ENCODE assay signal across 1 cellular context in genomic region chr16:83701494-83701893, GRCh38.
TF ChIP-seq lines count a peak whose summit lies in the region.

No MANE protein-coding gene starts in this region.

TF ChIP-seq in HepG2, 621 proteins besides CTCF, POLR2A, EP300 and RAD21 (continued from another document and continues in another):
- no peak for TF ChIP-seq ZNF121 (CRISPR knock-in tag; IDR thresholded peaks at IDR 0.05)
- TF ChIP-seq, protein P1, sequence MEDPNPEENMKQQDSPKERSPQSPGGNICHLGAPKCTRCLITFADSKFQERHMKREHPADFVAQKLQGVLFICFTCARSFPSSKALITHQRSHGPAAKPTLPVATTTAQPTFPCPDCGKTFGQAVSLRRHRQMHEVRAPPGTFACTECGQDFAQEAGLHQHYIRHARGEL (CRISPR knock-in tag; IDR thresholded peaks at IDR 0.05), result no peak
- no peak for TF ChIP-seq JUND (CRISPR knock-in tag; IDR thresholded peaks at IDR 0.05)
- TF ChIP-seq TBP (CRISPR knock-in tag; IDR thresholded peaks at IDR 0.05), result no peak
- no peak for TF ChIP-seq ETV5 (CRISPR knock-in tag; IDR thresholded peaks at IDR 0.05; ENCODE audit: borderline replicate concordance)
- TF ChIP-seq ATF6 (CRISPR knock-in tag; conservative IDR thresholded peaks at IDR 0.05), result no peak
- no peak for TF ChIP-seq ZNF746 (CRISPR knock-in tag; IDR thresholded peaks at IDR 0.05)
- no peak for TF ChIP-seq AGO1 (IDR thresholded peaks at IDR 0.05; ENCODE audit: low read depth, low read length, poor library complexity, severe bottlenecking)
- TF ChIP-seq ZNF792 (CRISPR knock-in tag; IDR thresholded peaks at IDR 0.05), result 0 out of 2 replicates have a peak, but pooled peaks have one; percentile 62
- no peak for TF ChIP-seq ZNF280D (CRISPR knock-in tag; IDR thresholded peaks at IDR 0.05)
- no peak for TF ChIP-seq STAT5B (CRISPR knock-in tag; IDR thresholded peaks at IDR 0.05)
- no peak for TF ChIP-seq ZNF17 (CRISPR knock-in tag; IDR thresholded peaks at IDR 0.05)
- no peak for TF ChIP-seq ZC3H13 (CRISPR knock-in tag; IDR thresholded peaks at IDR 0.05)
- no peak for TF ChIP-seq ZNF326 (CRISPR knock-in tag; IDR thresholded peaks at IDR 0.05; ENCODE audit: borderline replicate concordance)
- peak; percentile 48; the same call in 1 of the 2 replicates for TF ChIP-seq ZNF83 (CRISPR knock-in tag; IDR thresholded peaks at IDR 0.05; ENCODE audit: borderline replicate concordance)
- no peak for TF ChIP-seq SETDB1 (CRISPR knock-in tag; IDR thresholded peaks at IDR 0.05; ENCODE audit: borderline replicate concordance)
- TF ChIP-seq RAD51 (IDR thresholded peaks at IDR 0.05; ENCODE audit: borderline replicate concordance), result no peak
- 0 out of 2 replicates have a peak, but pooled peaks have one; percentile 31 for TF ChIP-seq ARID2 (CRISPR knock-in tag; IDR thresholded peaks at IDR 0.05; ENCODE audit: borderline replicate concordance)
- TF ChIP-seq ZNF329 (CRISPR knock-in tag; IDR thresholded peaks at IDR 0.05; ENCODE audit: low read depth), result no peak
- TF ChIP-seq KDM2A (CRISPR knock-in tag; IDR thresholded peaks at IDR 0.05; ENCODE audit: borderline replicate concordance, low read depth), result no peak
- TF ChIP-seq HCFC1 (IDR thresholded peaks at IDR 0.05; ENCODE audit: low read depth, low read length), result no peak
- no peak for TF ChIP-seq ZNF543 (CRISPR knock-in tag; IDR thresholded peaks at IDR 0.05)
- TF ChIP-seq, protein P2, sequence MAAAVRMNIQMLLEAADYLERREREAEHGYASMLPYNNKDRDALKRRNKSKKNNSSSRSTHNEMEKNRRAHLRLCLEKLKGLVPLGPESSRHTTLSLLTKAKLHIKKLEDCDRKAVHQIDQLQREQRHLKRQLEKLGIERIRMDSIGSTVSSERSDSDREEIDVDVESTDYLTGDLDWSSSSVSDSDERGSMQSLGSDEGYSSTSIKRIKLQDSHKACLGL (CRISPR knock-in tag; IDR thresholded peaks at IDR 0.05), result no peak
- TF ChIP-seq ZNF772 (CRISPR knock-in tag; IDR thresholded peaks at IDR 0.05), result peak; percentile 64; the same call in 1 of the 2 replicates
- no peak for TF ChIP-seq HNRNPK (IDR thresholded peaks at IDR 0.05; ENCODE audit: low read depth, low read length, poor library complexity, severe bottlenecking)
- peak; percentile 72; the same call in 1 of the 2 replicates for TF ChIP-seq BORCS8-MEF2B (CRISPR knock-in tag; IDR thresholded peaks at IDR 0.05)
- TF ChIP-seq ZFP36L2 (CRISPR knock-in tag; IDR thresholded peaks at IDR 0.05), result no peak
- no peak for TF ChIP-seq SP140L (CRISPR knock-in tag; IDR thresholded peaks at IDR 0.05; ENCODE audit: borderline replicate concordance)
- no peak for TF ChIP-seq RELA (CRISPR knock-in tag; IDR thresholded peaks at IDR 0.05)
- no peak for TF ChIP-seq ZNF639 (CRISPR knock-in tag; conservative IDR thresholded peaks at IDR 0.05)
- no peak for TF ChIP-seq AKAP8 (CRISPR knock-in tag; IDR thresholded peaks at IDR 0.05)
- no peak for TF ChIP-seq ZNF333 (CRISPR knock-in tag; IDR thresholded peaks at IDR 0.05; ENCODE audit: borderline replicate concordance)
- TF ChIP-seq ZNF562 (CRISPR knock-in tag; IDR thresholded peaks at IDR 0.05; ENCODE audit: borderline replicate concordance), result no peak
- TF ChIP-seq ZSCAN31 (CRISPR knock-in tag; IDR thresholded peaks at IDR 0.05; ENCODE audit: low read depth), result no peak
- TF ChIP-seq TBX2 (CRISPR knock-in tag; IDR thresholded peaks at IDR 0.05; ENCODE audit: borderline replicate concordance), result 0 out of 2 replicates have a peak, but pooled peaks have one; percentile 17
- TF ChIP-seq CBX5 (CRISPR knock-in tag; IDR thresholded peaks at IDR 0.05; ENCODE audit: borderline replicate concordance), result no peak
- no peak for TF ChIP-seq SNAPC4 (CRISPR knock-in tag; IDR thresholded peaks at IDR 0.05)
- no peak for TF ChIP-seq TP53 (CRISPR knock-in tag; conservative IDR thresholded peaks at IDR 0.05)
- no peak for TF ChIP-seq CREBL2 (CRISPR knock-in tag; IDR thresholded peaks at IDR 0.05; ENCODE audit: borderline replicate concordance)
- TF ChIP-seq, protein P3, sequence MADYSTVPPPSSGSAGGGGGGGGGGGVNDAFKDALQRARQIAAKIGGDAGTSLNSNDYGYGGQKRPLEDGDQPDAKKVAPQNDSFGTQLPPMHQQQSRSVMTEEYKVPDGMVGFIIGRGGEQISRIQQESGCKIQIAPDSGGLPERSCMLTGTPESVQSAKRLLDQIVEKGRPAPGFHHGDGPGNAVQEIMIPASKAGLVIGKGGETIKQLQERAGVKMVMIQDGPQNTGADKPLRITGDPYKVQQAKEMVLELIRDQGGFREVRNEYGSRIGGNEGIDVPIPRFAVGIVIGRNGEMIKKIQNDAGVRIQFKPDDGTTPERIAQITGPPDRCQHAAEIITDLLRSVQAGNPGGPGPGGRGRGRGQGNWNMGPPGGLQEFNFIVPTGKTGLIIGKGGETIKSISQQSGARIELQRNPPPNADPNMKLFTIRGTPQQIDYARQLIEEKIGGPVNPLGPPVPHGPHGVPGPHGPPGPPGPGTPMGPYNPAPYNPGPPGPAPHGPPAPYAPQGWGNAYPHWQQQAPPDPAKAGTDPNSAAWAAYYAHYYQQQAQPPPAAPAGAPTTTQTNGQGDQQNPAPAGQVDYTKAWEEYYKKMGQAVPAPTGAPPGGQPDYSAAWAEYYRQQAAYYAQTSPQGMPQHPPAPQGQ (CRISPR knock-in tag; IDR thresholded peaks at IDR 0.05; ENCODE audit: borderline replicate concordance), result no peak
- no peak for TF ChIP-seq ZNF460 (CRISPR knock-in tag; IDR thresholded peaks at IDR 0.05; ENCODE audit: borderline replicate concordance)
- TF ChIP-seq HBP1 (CRISPR knock-in tag; IDR thresholded peaks at IDR 0.05; ENCODE audit: low read depth), result 0 out of 2 replicates have a peak, but pooled peaks have one; percentile 72
- TF ChIP-seq, protein P4, sequence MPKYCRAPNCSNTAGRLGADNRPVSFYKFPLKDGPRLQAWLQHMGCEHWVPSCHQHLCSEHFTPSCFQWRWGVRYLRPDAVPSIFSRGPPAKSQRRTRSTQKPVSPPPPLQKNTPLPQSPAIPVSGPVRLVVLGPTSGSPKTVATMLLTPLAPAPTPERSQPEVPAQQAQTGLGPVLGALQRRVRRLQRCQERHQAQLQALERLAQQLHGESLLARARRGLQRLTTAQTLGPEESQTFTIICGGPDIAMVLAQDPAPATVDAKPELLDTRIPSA (CRISPR knock-in tag; IDR thresholded peaks at IDR 0.05; ENCODE audit: borderline replicate concordance), result no peak
- no peak for TF ChIP-seq ZFYVE20 (CRISPR knock-in tag; IDR thresholded peaks at IDR 0.05; ENCODE audit: borderline replicate concordance, low read depth)
